Comparison of ENCODE assay signal across 8 cellular contexts in genomic region chr4:158077835-158078234, GRCh38.
"Had no signal": no experiment of that assay in that cellular context is flagged by ENCODE, and none has a peak within 500 bp of the region (broad histone marks: within the 10 kb centered on the region; RNA-seq: fewer than 3 reads in every experiment).

No MANE protein-coding gene starts in this region.

- H3K4me3 ChIP-seq: GM23248, HAP-1 had no signal

- H3K27ac ChIP-seq: GM23248, HL-60 had no signal

- H2AFZ ChIP-seq: GM23248 had no signal

- H3K4me1 ChIP-seq: HAP-1 had no signal

- H3K36me3 ChIP-seq: HAP-1 had no signal

- ATAC-seq: HCT116 had no signal

- H3K9me3 ChIP-seq: HAP-1 had no signal

- H3K9ac ChIP-seq: GM23248 had no signal

- DNase-seq: GM23248, GOT3, H7, HFFc6, KG1 had no signal
